12 cellular contexts compared by ENCODE assay signal in genomic region chr2:45283764-45284620, GRCh38.
A peak's percentile ranks its signal among the peaks of the same experiment; 100 is the strongest.
DNase-seq lines count a peak whose midpoint lies in the region; ATAC-seq and TF ChIP-seq lines count a peak whose summit lies in the region.
"Had no signal": no experiment of that assay in that cellular context is flagged by ENCODE, and none has a peak within 500 bp of the region (broad histone marks: within the 10 kb centered on the region; RNA-seq: fewer than 3 reads in every experiment).

No MANE protein-coding gene starts in this region.

- peak; percentile 54 for DNase-seq in AG04449 (ENCODE audit: low read depth, low spot score)
- DNase-seq in HS-5 (ENCODE audit: low read depth), result peak; percentile 46
- peak; percentile 90 for DNase-seq in astrocyte of the hippocampus (ENCODE audit: low read depth, low spot score)
- DNase-seq in islet precursor cell, result peak; percentile 87
- no peak for DNase-seq in NCI-H748 (lab: John Stamatoyannopoulos, UW; ENCODE audit: unreplicated experiment)
- no peak for DNase-seq in cerebellum (ENCODE audit: low spot score)
- DNase-seq: activated T-cell treated with anti-CD3 and anti-CD28 coated beads, Interleukin-2, amount 50 U/mL, for 1 hour; NCI-H2029; OCI-M1; right lobe of liver had no signal

- TF ChIP-seq CTCF in AG04449 (IDR thresholded peaks at IDR 0.05; ENCODE audit: insufficient read depth, low read length, missing control alignments), result no peak

- CTCF ChIA-PET in AG04449 (lab: Yijun Ruan, JAX), result interaction anchor here (1.2 kb wide), 1 partner anchor 303 kb away, joined by 4 read pairs; no protein-coding TSS in a partner anchor

- H3K4me3 ChIP-seq in AG04449 (ENCODE audit: low read depth, low read length), result no peak overlapping the region
- H3K4me3 ChIP-seq: right lobe of liver had no signal

- POLR2A ChIA-PET in AG04449 (lab: Yijun Ruan, JAX), result no interaction called here

- no peak for ATAC-seq in HG03571 (IDR thresholded peaks at IDR 0.05; ENCODE audit: unreplicated experiment)
- ATAC-seq in HG03159 (IDR thresholded peaks at IDR 0.05; ENCODE audit: unreplicated experiment), result no peak

Comparison
In these comparisons a context has a peak if more than half of its experiments do, and no peak if none do; other contexts are left out.
1. DNase-seq: peak in AG04449 (single experiment), HS-5 (single experiment), astrocyte of the hippocampus (single experiment) and islet precursor cell (single experiment); none in NCI-H748 (single experiment) and cerebellum (single experiment).